Comparison of ENCODE assay signal across 10 cellular contexts in genomic region chr17:42281571-42282096, GRCh38. TPM values are rescaled to one million over a fixed set of nuclear protein-coding genes. Genes with fewer than 3 reads are reported as not detected.
DNase-seq lines count a peak whose midpoint lies in the region; ATAC-seq, FAIRE-seq and TF ChIP-seq lines count a peak whose summit lies in the region.
"Had no signal": no experiment of that assay in that cellular context is flagged by ENCODE, and none has a peak within 500 bp of the region (broad histone marks: within the 10 kb centered on the region; RNA-seq: fewer than 3 reads in every experiment).

No MANE protein-coding gene starts in this region.

- no peak overlapping the region for H4K8ac ChIP-seq in H1 (ENCODE audit: extremely low read depth, insufficient read depth, low read length)

- H2BK120ac ChIP-seq in H1 (replicated peaks; ENCODE audit: low read depth, low read length) = no peak overlapping the region

- H3K56ac ChIP-seq in H1 (replicated peaks; ENCODE audit: insufficient read length, low read depth, low read length) = no peak overlapping the region

- no peak for ATAC-seq in GM21529 (IDR thresholded peaks at IDR 0.05; ENCODE audit: unreplicated experiment)

- no peaks in the 10 kb centered on the region; the same call in 1 of the 2 replicates for H3K23me2 ChIP-seq in H1 (ENCODE audit: low read depth, low read length)

- H3K4ac ChIP-seq in H1 (replicated peaks; ENCODE audit: insufficient read length, low read depth, low read length) = peak overlapping the region; percentile 8

- H3K36me3 ChIP-seq in breast epithelium (no peaks in the 10 kb centered on the region), H1 (ENCODE audit: control insufficient read depth in 2 of 4, insufficient read depth in 4 of 4, low read length in 3 of 4) (no peaks in the 10 kb centered on the region), BE2C (no peaks in the 10 kb centered on the region)

- no peak overlapping the region for H3K4me3 ChIP-seq in breast epithelium
- H3K4me3 ChIP-seq in H1 (ENCODE audit: extremely low read depth in 1 of 4, insufficient read depth in 2 of 4, low read depth in 3 of 4, low read length in 4 of 4) = no peak overlapping the region
- no peak overlapping the region for H3K4me3 ChIP-seq in BE2C (ENCODE audit: low read depth, low read length)

- DNase-seq in breast epithelium (ENCODE audit: low spot score in 2 of 2) (peak in 1 of 2 donors; percentile 11), MCF 10A (ENCODE audit: unreplicated experiment) (no peak), NCI-H2171 treated with DMSO at 0.1 percent for 48 hours (lab: John Stamatoyannopoulos, UW) (peak; percentile 92), H1 (ENCODE audit: low read depth in 1 of 2, low spot score in 2 of 2) (no peak), ureter (ENCODE audit: low spot score) (peak; percentile 40), BE2C (no peak), GM19239 (ENCODE audit: insufficient read length, low spot score) (no peak)

- H3K27ac ChIP-seq in breast epithelium (peak overlapping the region; percentile 91 to 92), H1 (ENCODE audit: low read depth, low read length) (no peak overlapping the region)

- CTCF ChIA-PET in MCF 10A (lab: Yijun Ruan, JAX) (interaction anchor here (0.6 kb wide), 1 partner anchor 154 kb away, joined by 3 read pairs; no protein-coding TSS in a partner anchor), H1 (lab: Charles Lee; ENCODE audit: partially characterized antibody) (interaction anchor here (0.9 to 1.6 kb wide), 4 partner anchors 34 to 240 kb away, joined by 3 to 4 read pairs (median 3); no protein-coding TSS in a partner anchor)

- H3K79me1 ChIP-seq in H1 (ENCODE audit: low read depth, low read length) = no peaks in the 10 kb centered on the region

- no peak for TF ChIP-seq EP300 in H1 (IDR thresholded peaks at IDR 0.05; ENCODE audit: borderline replicate concordance in 1 of 2, low read depth in 2 of 2, low read length in 2 of 2)

- TF ChIP-seq RAD21 in H1 (IDR thresholded peaks at IDR 0.05 in 1 of 2, conservative IDR thresholded peaks at IDR 0.05 in 1 of 2; ENCODE audit: low read depth in 2 of 2, low read length in 2 of 2) = no peak

- 0 out of 2 replicates have a peak overlapping the region, but pooled peaks have one; percentile 8 for H2BK15ac ChIP-seq in H1 (ENCODE audit: low read length)

- H3K27me3 Mint-ChIP-seq in MCF 10A (ENCODE audit: insufficient read depth, unreplicated experiment) = peaks cover 2% of the 10 kb centered on the region
- H3K27me3 Mint-ChIP-seq: stimulated activated naive CD8-positive, alpha-beta T cell treated with anti-CD3 and anti-CD28 coated beads, Interleukin-15, Interleukin-2, amounts not matched to agents 100 ng/mL and 50 ng/mL, for 24 hours had no signal

- TF ChIP-seq CTCF in breast epithelium (IDR thresholded peaks at IDR 0.05) (no peak), MCF 10A (IDR thresholded peaks at IDR 0.05; ENCODE audit: unreplicated experiment) (no peak), H1 (IDR thresholded peaks at IDR 0.05; ENCODE audit: control extremely low read depth in 1 of 3, insufficient read depth in 1 of 3, low read depth in 1 of 3, low read length in 3 of 3) (no peak), BE2C (IDR thresholded peaks at IDR 0.05; ENCODE audit: low read depth, low read length) (no peak)

- no peak overlapping the region for H3K23ac ChIP-seq in H1 (ENCODE audit: insufficient read length)

- H2BK5ac ChIP-seq in H1 (ENCODE audit: low read depth, low read length) = no peak overlapping the region

- intact Hi-C loops in breast epithelium (cut with DNase I; ENCODE audit: low total_unique reads) = no loop called here
- intact Hi-C loops in MCF 10A (cut with micrococcal nuclease) = no loop called here

- FAIRE-seq in H1 (lab: Jason Lieb, UNC) = no peak
- FAIRE-seq in GM19239 (lab: Jason Lieb, UNC) = no peak
- FAIRE-seq: H54 had no signal

- no peak overlapping the region for H2AFZ ChIP-seq in H1 (ENCODE audit: low read length)

- POLR2A ChIA-PET in MCF 10A (lab: Yijun Ruan, JAX) = interaction anchor here (0.6 kb wide), 2 partner anchors 18 to 1296 kb away, joined by 3 read pairs; no protein-coding TSS in a partner anchor
- POLR2A ChIA-PET in H1 (lab: Charles Lee; ENCODE audit: partially characterized antibody) = interaction anchor here (1.3 kb wide), 1 partner anchor 43 kb away, joined by 3 read pairs; no protein-coding TSS in a partner anchor

- TF ChIP-seq POLR2A in breast epithelium (IDR thresholded peaks at IDR 0.05) (no peak), H1 (IDR thresholded peaks at IDR 0.05; ENCODE audit: control extremely low read depth in 1 of 2, low read depth in 2 of 2, low read length in 2 of 2) (no peak)

- H3K4me3 Mint-ChIP-seq in MCF 10A (ENCODE audit: unreplicated experiment) = no peak overlapping the region
- H3K4me3 Mint-ChIP-seq: stimulated activated naive CD8-positive, alpha-beta T cell treated with anti-CD3 and anti-CD28 coated beads, Interleukin-15, Interleukin-2, amounts not matched to agents 100 ng/mL and 50 ng/mL, for 24 hours had no signal

- no peak overlapping the region for H3K14ac ChIP-seq in H1 (ENCODE audit: insufficient read length)

- H4K20me1 ChIP-seq in H1 (replicated peaks in 1 of 2; ENCODE audit: control insufficient read depth in 1 of 2, insufficient read depth in 2 of 2, low read length in 2 of 2) = no peaks in the 10 kb centered on the region

- no peak overlapping the region for H4K91ac ChIP-seq in H1 (replicated peaks; ENCODE audit: insufficient read length, low read length)

- no peak overlapping the region for H2BK20ac ChIP-seq in H1 (ENCODE audit: low read length)

- BruUV-seq in MCF 10A (replicated peaks; lab: Mats Ljungman, UMichigan) = no TSS peak

- 86% methylated on average over 7 of the region's 7 CpGs; no CpG with 5 or more reads in 1 of the 2 experiments for WGBS in H1 (ENCODE audit: extremely low coverage in 1 of 2, insufficient coverage in 1 of 2, insufficient read length in 1 of 2, insufficient replicate concordance in 2 of 2, low coverage in 1 of 2, low lambda C conversion rate in 2 of 2, missing lambda C conversion rate in 1 of 2), 2 experiments

- H3K9me3 Mint-ChIP-seq in MCF 10A (ENCODE audit: unreplicated experiment) = no peaks in the 10 kb centered on the region
- H3K9me3 Mint-ChIP-seq: stimulated activated naive CD8-positive, alpha-beta T cell treated with anti-CD3 and anti-CD28 coated beads, Interleukin-15, Interleukin-2, amounts not matched to agents 100 ng/mL and 50 ng/mL, for 24 hours had no signal

- H3K9ac ChIP-seq in H1 (replicated peaks in 1 of 4; ENCODE audit: extremely low read depth in 1 of 4, low read depth in 3 of 4, low read length in 3 of 4) = no peak overlapping the region

- no peak overlapping the region for H2BK12ac ChIP-seq in H1 (ENCODE audit: low read depth, low read length)

- no peak overlapping the region for H4K5ac ChIP-seq in H1 (ENCODE audit: insufficient read length, low read depth, low read length)

- H3K79me2 ChIP-seq in H1 (ENCODE audit: control insufficient read depth in 1 of 2, insufficient read depth in 2 of 2, low read length in 2 of 2) = no peaks in the 10 kb centered on the region

- H2AK5ac ChIP-seq in H1 (ENCODE audit: low read depth, low read length) = no peak overlapping the region

- H3K18ac ChIP-seq in H1 (ENCODE audit: extremely low read depth, low read length) = no peak overlapping the region

- peaks cover 5 to 18% of the 10 kb centered on the region in 2 donors for H3K4me1 ChIP-seq in breast epithelium
- peaks cover 0 to 11% (median 9%) of the 10 kb centered on the region in 4 experiments; a peak in 6 of 7 replicates for H3K4me1 ChIP-seq in H1 (replicated peaks in 1 of 4; ENCODE audit: control insufficient read depth in 3 of 4, insufficient read depth in 4 of 4, low read length in 3 of 4)
- H3K4me1 ChIP-seq in BE2C = peaks cover 3% of the 10 kb centered on the region; the same call in 1 of the 2 replicates

- H3K9me3 ChIP-seq in breast epithelium = no peaks in the 10 kb centered on the region
- H3K9me3 ChIP-seq in H1 (ENCODE audit: insufficient read depth in 2 of 2, low read depth in 1 of 2, low read length in 1 of 2) = no peaks in the 10 kb centered on the region
- H3K9me3 ChIP-seq in BE2C = no peaks in the 10 kb centered on the region

- H3K27me3 ChIP-seq in breast epithelium = no peaks in the 10 kb centered on the region
- H3K27me3 ChIP-seq in H1 (replicated peaks in 1 of 4; ENCODE audit: control insufficient read depth in 3 of 4, extremely low read depth in 1 of 4, insufficient read depth in 3 of 4, low read length in 3 of 4) = peaks cover 0 to 4% (median 2%) of the 10 kb centered on the region in 4 experiments; a peak in 1 of 7 replicates
- no peaks in the 10 kb centered on the region for H3K27me3 ChIP-seq in BE2C

- no peaks in the 10 kb centered on the region for H3K36me3 Mint-ChIP-seq in MCF 10A (ENCODE audit: insufficient read depth, unreplicated experiment)

- peaks cover 15% of the 10 kb centered on the region for H3K4me1 Mint-ChIP-seq in MCF 10A (ENCODE audit: insufficient read depth, unreplicated experiment)

- H3K27ac Mint-ChIP-seq in MCF 10A (ENCODE audit: low read depth, unreplicated experiment) = no peak overlapping the region

- H3K4me2 ChIP-seq in H1 (ENCODE audit: insufficient read depth in 1 of 2, low read depth in 2 of 2, low read length in 2 of 2) = no peak overlapping the region

RNA-seq across cellular contexts. Expression of gene STAT5B, which starts 5.4 kb away (rescaled TPM):
- 100 to 1,000 TPM in 2 of 3 donors, 10 to 100 TPM in 1; 97.2 to 130 (median 101) TPM for total RNA-seq in breast epithelium
- total RNA-seq in MCF 10A (2022) = 29.8 and 32.6 TPM in 2 replicates
- total RNA-seq in H1 (2021; fragmentation: NEBNext Ultra II Directional; extraction: Animal tissue kit (Norgen Biotek cat#: 25700)) = 43.3 and 52.6 TPM in 2 replicates
- polyA plus RNA-seq in H1 (2011; rRNA removed) = 35.3 and 40.8 TPM in 2 replicates
- polyA plus RNA-seq in H1 (2011; cell fraction: cytosol; rRNA removed) = 43.3 TPM
- 59.0 TPM for polyA plus RNA-seq in H1 (2011; cell fraction: nucleus; rRNA removed)
- 30.5 to 36.1 TPM (median 33.9 TPM) in 4 replicates for polyA plus RNA-seq in H1 (2012, experiment 1 of 2)
- polyA plus RNA-seq in H1 (2012, experiment 2 of 2) = 19.0 TPM
- polyA plus RNA-seq in H1 (2013, experiment 1 of 2) = 17.7 TPM
- polyA plus RNA-seq in H1 (2013, experiment 2 of 2) = 15.8 TPM
- polyA minus RNA-seq in H1 (2011; rRNA and poly(A)+ RNA removed) = 43.6 and 47.2 TPM in 2 replicates
- polyA minus RNA-seq in H1 (2011; cell fraction: cytosol; rRNA and poly(A)+ RNA removed) = 28.5 TPM
- 22.2 TPM for polyA minus RNA-seq in H1 (2011; cell fraction: nucleus; rRNA and poly(A)+ RNA removed)
- 64.0 TPM for total RNA-seq in ureter
- 19.0 TPM for polyA plus RNA-seq in BE2C (2012; ENCODE audit: insufficient read depth, insufficient read length, low read depth)

RNA-seq across cellular contexts. Expression of gene STAT5A, which starts 6.7 kb away (rescaled TPM):
- total RNA-seq in breast epithelium = 100 to 1,000 TPM in 1 of 3 donors, 10 to 100 TPM in 2; 72.8 to 363 (median 78.9) TPM
- 1.0 and 1.7 TPM in 2 replicates for total RNA-seq in MCF 10A (2022)
- 5.4 and 6.0 TPM in 2 replicates for total RNA-seq in H1 (2021; fragmentation: NEBNext Ultra II Directional; extraction: Animal tissue kit (Norgen Biotek cat#: 25700))
- 4.2 and 7.9 TPM in 2 replicates for polyA plus RNA-seq in H1 (2011; rRNA removed)
- 4.2 TPM for polyA plus RNA-seq in H1 (2011; cell fraction: cytosol; rRNA removed)
- polyA plus RNA-seq in H1 (2011; cell fraction: nucleus; rRNA removed) = 9.8 TPM
- 2.3 to 7.0 TPM (median 6.0 TPM) in 4 replicates for polyA plus RNA-seq in H1 (2012, experiment 1 of 2)
- 3.0 TPM for polyA plus RNA-seq in H1 (2012, experiment 2 of 2)
- 3.0 TPM for polyA plus RNA-seq in H1 (2013, experiment 1 of 2)
- 3.2 TPM for polyA plus RNA-seq in H1 (2013, experiment 2 of 2)
- polyA minus RNA-seq in H1 (2011; rRNA and poly(A)+ RNA removed) = 6.1 and 12.0 TPM in 2 replicates
- polyA minus RNA-seq in H1 (2011; cell fraction: cytosol; rRNA and poly(A)+ RNA removed) = 7.6 TPM
- 4.3 TPM for polyA minus RNA-seq in H1 (2011; cell fraction: nucleus; rRNA and poly(A)+ RNA removed)
- total RNA-seq in ureter = 37.4 TPM
- 11.8 TPM for polyA plus RNA-seq in BE2C (2012; ENCODE audit: insufficient read depth, insufficient read length, low read depth)

Comparison
In these comparisons a context has a peak if more than half of its experiments do, and no peak if none do; other contexts are left out.
1. DNase-seq: peak in NCI-H2171 treated with DMSO at 0.1 percent for 48 hours (single experiment) and ureter (single experiment); none in MCF 10A (single experiment), H1 (0 of 2), BE2C (single experiment) and GM19239 (single experiment).